ENCODE assay signal across 11 cellular contexts in the genomic region with DNA sequence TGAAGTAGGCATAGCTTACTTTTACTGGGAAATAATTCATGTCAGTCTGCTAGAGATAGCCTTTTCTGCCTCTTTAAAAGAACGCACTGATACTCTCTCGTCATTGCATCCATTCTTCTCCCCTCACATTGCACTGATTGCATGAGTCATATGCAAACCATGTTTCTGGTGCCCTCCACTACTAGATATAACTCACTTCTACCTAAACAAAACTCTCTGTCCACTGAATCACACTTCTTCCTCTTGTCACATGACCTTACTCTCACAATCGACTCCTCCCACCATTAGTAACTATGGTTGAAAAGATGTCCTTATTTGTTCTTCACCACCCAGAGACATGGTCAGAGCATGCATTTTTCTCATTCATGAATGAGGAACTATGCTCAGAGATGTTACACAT.
DNase-seq lines count a peak whose midpoint lies in the region; ATAC-seq, FAIRE-seq and TF ChIP-seq lines count a peak whose summit lies in the region.
"Had no signal": no experiment of that assay in that cellular context is flagged by ENCODE, and none has a peak within 500 bp of the region (broad histone marks: within the 10 kb centered on the region; RNA-seq: fewer than 3 reads in every experiment).

No MANE protein-coding gene starts in this region.

- H3K9me3 ChIP-seq in K562 (replicated peaks; ENCODE audit: control insufficient read depth, insufficient read depth, low read depth, low read length) (no peaks in the 10 kb centered on the region), neural cell (ENCODE audit: low read length) (no peaks in the 10 kb centered on the region), right cardiac atrium (ENCODE audit: control insufficient read depth, low read length) (no peaks in the 10 kb centered on the region)

- H3K4me3 Mint-ChIP-seq in endothelial cell (ENCODE audit: unreplicated experiment): no peak overlapping the region
- H3K4me3 Mint-ChIP-seq: naive thymus-derived CD8-positive, alpha-beta T cell had no signal

- no peak for TF ChIP-seq POLR2A in K562 (conservative IDR thresholded peaks at IDR 0.05)

- TF ChIP-seq CTCF in K562 (IDR thresholded peaks at IDR 0.05 in 2 of 3, conservative IDR thresholded peaks at IDR 0.05 in 1 of 3; ENCODE audit: insufficient read depth in 2 of 3, low read depth in 1 of 3, low read length in 3 of 3) (no peak), neural cell (IDR thresholded peaks at IDR 0.05; ENCODE audit: poor library complexity, severe bottlenecking) (no peak), endothelial cell (IDR thresholded peaks at IDR 0.05; ENCODE audit: unreplicated experiment) (no peak)

- TF ChIP-seq RAD21 in K562 (CRISPR knock-in tag; conservative IDR thresholded peaks at IDR 0.05 in 1 of 2, IDR thresholded peaks at IDR 0.05 in 1 of 2) (no peak), neural cell (conservative IDR thresholded peaks at IDR 0.05) (no peak)

- H3K36me3 Mint-ChIP-seq in endothelial cell (ENCODE audit: low read depth, unreplicated experiment): no peaks in the 10 kb centered on the region
- H3K36me3 Mint-ChIP-seq: naive thymus-derived CD8-positive, alpha-beta T cell had no signal

- peaks cover 35% of the 10 kb centered on the region for H3K4me1 Mint-ChIP-seq in endothelial cell (ENCODE audit: unreplicated experiment)

- H3K4me3 ChIP-seq in K562 (no peak overlapping the region), neural cell (ENCODE audit: low read length) (no peak overlapping the region), right cardiac atrium (ENCODE audit: low read length) (no peak overlapping the region)
- H3K4me3 ChIP-seq: skin epidermis had no signal

- ATAC-seq in GM18520 (IDR thresholded peaks at IDR 0.05; ENCODE audit: unreplicated experiment) (peak; percentile 80), HG03520 (IDR thresholded peaks at IDR 0.05; ENCODE audit: unreplicated experiment) (peak; percentile 68), K562 (no peak), right cardiac atrium (no peak)
- ATAC-seq: naive thymus-derived CD8-positive, alpha-beta T cell had no signal

- no peak overlapping the region for H3K4me2 ChIP-seq in K562 (ENCODE audit: insufficient read depth, low read length)
- H3K4me2 ChIP-seq in neural cell (ENCODE audit: low read length): no peak overlapping the region

- WGBS in K562 (ENCODE audit: insufficient coverage, low coverage, missing lambda C conversion rate): 0% methylated on average over 3 of the region's 3 CpGs
- 90% methylated on average over 3 of the region's 3 CpGs for WGBS in right cardiac atrium

- TF ChIP-seq EP300 in K562 (IDR thresholded peaks at IDR 0.05; ENCODE audit: low read length) (no peak), neural cell (conservative IDR thresholded peaks at IDR 0.05; ENCODE audit: poor library complexity, severe bottlenecking) (no peak)

- intact Hi-C loops in K562 (cut with micrococcal nuclease) (no loop called here), right cardiac atrium (cut with DNase I) (no loop called here)

- H3K36me3 ChIP-seq in K562 (ENCODE audit: control insufficient read depth, insufficient read depth, low read length): no peaks in the 10 kb centered on the region
- no peaks in the 10 kb centered on the region for H3K36me3 ChIP-seq in neural cell (ENCODE audit: insufficient read depth, low read length)

- H3K27ac Mint-ChIP-seq in endothelial cell (ENCODE audit: unreplicated experiment): no peak overlapping the region
- H3K27ac Mint-ChIP-seq: naive thymus-derived CD8-positive, alpha-beta T cell had no signal

- CTCF ChIA-PET in K562 (lab: Yijun Ruan, JAX; ENCODE audit: low intra/inter-chr PET ratio): no interaction called here

- H2AFZ ChIP-seq in K562 (ENCODE audit: low read depth, low read length) (no peak overlapping the region), neural cell (ENCODE audit: low read depth, low read length) (no peak overlapping the region)

- FAIRE-seq in K562 (lab: Jason Lieb, UNC): no peak

- H3K9ac ChIP-seq in K562 (ENCODE audit: insufficient read depth in 1 of 2, low read depth in 2 of 2, low read length in 2 of 2) (no peak overlapping the region), neural cell (ENCODE audit: low read length) (no peak overlapping the region)

- no peak overlapping the region for H3K27ac ChIP-seq in K562 (ENCODE audit: extremely low read depth, low read depth, low read length)
- peak overlapping the region; percentile 29 for H3K27ac ChIP-seq in neural cell (ENCODE audit: low read length)
- H3K27ac ChIP-seq in right cardiac atrium (ENCODE audit: low read length): no peak overlapping the region
- H3K27ac ChIP-seq: skin epidermis had no signal

- no peaks in the 10 kb centered on the region for H3K9me1 ChIP-seq in K562 (ENCODE audit: control insufficient read depth, insufficient read depth, low read length)

- DNase-seq in K562 (ENCODE audit: extremely low read depth in 1 of 4, low spot score in 3 of 4) (no peak), DMS153 treated with DMSO at 0.1 percent for 48 hours (lab: John Stamatoyannopoulos, UW; ENCODE audit: unreplicated experiment) (no peak), right cardiac atrium (no peak), NCI-H146 (lab: John Stamatoyannopoulos, UW) (no peak), endothelial cell (ENCODE audit: low spot score) (no peak)
- DNase-seq: activated T-cell treated with anti-CD3 and anti-CD28 coated beads, Interleukin-2, amount 50 U/mL, for 48 hours; naive thymus-derived CD8-positive, alpha-beta T cell had no signal

- in situ Hi-C loops in K562 (cut with MboI): no loop called here

- H3K27me3 Mint-ChIP-seq in endothelial cell (ENCODE audit: unreplicated experiment): peaks cover 2% of the 10 kb centered on the region

- H3K9me3 Mint-ChIP-seq in endothelial cell (ENCODE audit: unreplicated experiment): no peaks in the 10 kb centered on the region
- H3K9me3 Mint-ChIP-seq: naive thymus-derived CD8-positive, alpha-beta T cell had no signal

- H3K4me1 ChIP-seq in K562 (replicated peaks in 1 of 2; ENCODE audit: control insufficient read depth in 2 of 2, insufficient read depth in 2 of 2, low read length in 2 of 2) (no peaks in the 10 kb centered on the region), right cardiac atrium (ENCODE audit: control insufficient read depth, insufficient read depth, low read length) (no peaks in the 10 kb centered on the region)

- POLR2A ChIA-PET in K562 (lab: Yijun Ruan, JAX): no interaction called here

- H3K27me3 ChIP-seq in K562 (ENCODE audit: control insufficient read depth in 2 of 2, insufficient read depth in 2 of 2, low read length in 2 of 2) (no peaks in the 10 kb centered on the region), neural cell (ENCODE audit: insufficient read depth, low read depth, low read length) (no peaks in the 10 kb centered on the region), right cardiac atrium (ENCODE audit: control insufficient read depth, insufficient read depth) (no peaks in the 10 kb centered on the region)

- no peaks in the 10 kb centered on the region for H3K79me2 ChIP-seq in K562 (ENCODE audit: control insufficient read depth, insufficient read depth, low read length)
- peaks cover 6% of the 10 kb centered on the region for H3K79me2 ChIP-seq in neural cell (replicated peaks; ENCODE audit: insufficient read depth, low read length)

- no peaks in the 10 kb centered on the region for H3K9me2 ChIP-seq in neural cell (ENCODE audit: insufficient read depth, low read length)

- H4K20me1 ChIP-seq in K562 (replicated peaks; ENCODE audit: control insufficient read depth, insufficient read depth, low read length) (no peaks in the 10 kb centered on the region), neural cell (ENCODE audit: insufficient read depth) (no peaks in the 10 kb centered on the region)

- no TSS peak for BruUV-seq in K562 (replicated peaks; lab: Mats Ljungman, UMichigan)

- no peaks in the 10 kb centered on the region for H3F3A ChIP-seq in neural cell (ENCODE audit: insufficient read depth, low read length, poor library complexity, severe bottlenecking)

TF ChIP-seq in K562, 482 proteins besides CTCF, POLR2A, EP300 and RAD21 (continues in another document):
- TF ChIP-seq TFE3 (CRISPR knock-in tag; IDR thresholded peaks at IDR 0.05) (peak; percentile 14; the same call in 1 of the 2 replicates), POLR2B (IDR thresholded peaks at IDR 0.05; ENCODE audit: low read depth, partially characterized antibody) (no peak), ZEB2 (IDR thresholded peaks at IDR 0.05) (no peak)

TF ChIP-seq in neural cell, 6 proteins besides CTCF, POLR2A, EP300 and RAD21:
- TF ChIP-seq, protein P1, sequence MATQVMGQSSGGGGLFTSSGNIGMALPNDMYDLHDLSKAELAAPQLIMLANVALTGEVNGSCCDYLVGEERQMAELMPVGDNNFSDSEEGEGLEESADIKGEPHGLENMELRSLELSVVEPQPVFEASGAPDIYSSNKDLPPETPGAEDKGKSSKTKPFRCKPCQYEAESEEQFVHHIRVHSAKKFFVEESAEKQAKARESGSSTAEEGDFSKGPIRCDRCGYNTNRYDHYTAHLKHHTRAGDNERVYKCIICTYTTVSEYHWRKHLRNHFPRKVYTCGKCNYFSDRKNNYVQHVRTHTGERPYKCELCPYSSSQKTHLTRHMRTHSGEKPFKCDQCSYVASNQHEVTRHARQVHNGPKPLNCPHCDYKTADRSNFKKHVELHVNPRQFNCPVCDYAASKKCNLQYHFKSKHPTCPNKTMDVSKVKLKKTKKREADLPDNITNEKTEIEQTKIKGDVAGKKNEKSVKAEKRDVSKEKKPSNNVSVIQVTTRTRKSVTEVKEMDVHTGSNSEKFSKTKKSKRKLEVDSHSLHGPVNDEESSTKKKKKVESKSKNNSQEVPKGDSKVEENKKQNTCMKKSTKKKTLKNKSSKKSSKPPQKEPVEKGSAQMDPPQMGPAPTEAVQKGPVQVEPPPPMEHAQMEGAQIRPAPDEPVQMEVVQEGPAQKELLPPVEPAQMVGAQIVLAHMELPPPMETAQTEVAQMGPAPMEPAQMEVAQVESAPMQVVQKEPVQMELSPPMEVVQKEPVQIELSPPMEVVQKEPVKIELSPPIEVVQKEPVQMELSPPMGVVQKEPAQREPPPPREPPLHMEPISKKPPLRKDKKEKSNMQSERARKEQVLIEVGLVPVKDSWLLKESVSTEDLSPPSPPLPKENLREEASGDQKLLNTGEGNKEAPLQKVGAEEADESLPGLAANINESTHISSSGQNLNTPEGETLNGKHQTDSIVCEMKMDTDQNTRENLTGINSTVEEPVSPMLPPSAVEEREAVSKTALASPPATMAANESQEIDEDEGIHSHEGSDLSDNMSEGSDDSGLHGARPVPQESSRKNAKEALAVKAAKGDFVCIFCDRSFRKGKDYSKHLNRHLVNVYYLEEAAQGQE (IDR thresholded peaks at IDR 0.05; ENCODE audit: borderline replicate concordance): no peak
- no peak for TF ChIP-seq EZH2 (IDR thresholded peaks at IDR 0.05; ENCODE audit: borderline replicate concordance, insufficient read depth, low read length, poor library complexity, severe bottlenecking)
- TF ChIP-seq POLR2AphosphoS5 (IDR thresholded peaks at IDR 0.05): no peak
- TF ChIP-seq MXI1 (conservative IDR thresholded peaks at IDR 0.05; ENCODE audit: poor library complexity, severe bottlenecking): no peak
- no peak for TF ChIP-seq SMC3 (conservative IDR thresholded peaks at IDR 0.05; ENCODE audit: poor library complexity)
- no peak for TF ChIP-seq TAF1 (IDR thresholded peaks at IDR 0.05; ENCODE audit: low read depth)

Comparison
In these comparisons a context has a peak if more than half of its experiments do, and no peak if none do; other contexts are left out.
1. ATAC-seq: peak in GM18520 (single experiment) and HG03520 (single experiment); none in K562 (single experiment) and right cardiac atrium (0 of 2).